ENCODE assay signal across 19 cellular contexts in the genomic region with DNA sequence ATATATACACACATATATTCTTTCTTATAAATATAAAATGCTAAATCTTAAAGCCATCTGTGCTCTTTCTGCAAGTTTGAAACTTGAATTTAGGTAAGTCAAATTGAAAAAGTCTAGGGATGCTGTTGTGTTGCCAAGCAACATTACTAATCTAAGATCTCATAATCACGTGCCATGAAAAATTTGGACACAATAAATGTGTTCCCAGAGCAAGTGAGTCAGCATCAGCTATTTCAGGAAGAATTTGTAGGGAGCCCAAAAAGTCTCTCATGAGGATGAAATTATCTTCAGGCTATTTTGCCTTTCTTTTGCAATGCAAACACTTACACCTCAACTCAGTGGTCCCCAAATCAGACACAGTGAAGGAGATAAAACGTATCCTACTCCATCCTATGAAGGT. TPM values are rescaled to one million over a fixed set of nuclear protein-coding genes. Genes with fewer than 3 reads are reported as not detected.
DNase-seq lines count a peak whose midpoint lies in the region; ATAC-seq and TF ChIP-seq lines count a peak whose summit lies in the region.
"Had no signal": no experiment of that assay in that cellular context is flagged by ENCODE, and none has a peak within 500 bp of the region (broad histone marks: within the 10 kb centered on the region; RNA-seq: fewer than 3 reads in every experiment).

No MANE protein-coding gene starts in this region.

- H3K23ac ChIP-seq in H9 (ENCODE audit: insufficient read length, low read depth, low read length): no peak overlapping the region

- H3K9me3 Mint-ChIP-seq in H9: no peaks in the 10 kb centered on the region
- H3K9me3 Mint-ChIP-seq: IgD-negative memory B cell, mesothelial cell of epicardium, WTC11 had no signal

- peaks cover 0 to 14% (median 10%) of the 10 kb centered on the region in 4 donors for H3K4me1 ChIP-seq in esophagus muscularis mucosa
- H3K4me1 ChIP-seq in H9 (ENCODE audit: insufficient read depth, low read length): no peaks in the 10 kb centered on the region
- H3K4me1 ChIP-seq: colonic mucosa, transverse colon had no signal

- H2BK15ac ChIP-seq in H9 (ENCODE audit: low read depth, low read length): no peak overlapping the region

- no peak overlapping the region for H3K9ac ChIP-seq in H9 (ENCODE audit: extremely low read depth, insufficient read length, low read length)

- no peak overlapping the region for H4K5ac ChIP-seq in H9 (ENCODE audit: insufficient read length, low read depth, low read length)

- no peak overlapping the region for H3T11ph ChIP-seq in H9 (ENCODE audit: low read length)

- no peak overlapping the region for H3K56ac ChIP-seq in H9 (ENCODE audit: insufficient read length, low read depth, low read length)

- H3K4me2 ChIP-seq in H9 (ENCODE audit: insufficient read depth, insufficient read length, low read length): no peak overlapping the region

- H3K27me3 Mint-ChIP-seq in H9 (ENCODE audit: low read depth): no peaks in the 10 kb centered on the region

- ATAC-seq in omental fat pad (ENCODE audit: low FRiP score) (peak; percentile 44), HG03442 (IDR thresholded peaks at IDR 0.05; ENCODE audit: unreplicated experiment) (no peak), HG02623 (IDR thresholded peaks at IDR 0.05; ENCODE audit: unreplicated experiment) (no peak)
- ATAC-seq: pancreas, WTC11 had no signal

- no peak overlapping the region for H2BK12ac ChIP-seq in H9 (ENCODE audit: insufficient read length, low read depth, low read length)

- no peaks in the 10 kb centered on the region for H4K20me1 ChIP-seq in H9 (ENCODE audit: control insufficient read depth, insufficient read depth, insufficient read length)

- DNase-seq in AG10803 (ENCODE audit: low read depth) (peak; percentile 87), NCI-H226 (peak; percentile 9), esophagus muscularis mucosa (ENCODE audit: extremely low spot score) (no peak), omental fat pad (ENCODE audit: low spot score) (no peak), H9 (no peak), SK-N-DZ (ENCODE audit: low spot score) (no peak)
- DNase-seq: activated naive CD4-positive, alpha-beta T cell; C1 segment of cervical spinal cord; colonic mucosa; DND-41; NCI-H1417 treated with DMSO at 0.1 percent for 48 hours; OCI-M1; pancreas; transverse colon had no signal

- peak overlapping the region in 3 of 4 donors; percentile 23 to 47 (median 44) for H3K27ac ChIP-seq in esophagus muscularis mucosa (replicated peaks in 1 of 4)
- H3K27ac ChIP-seq in H9 (ENCODE audit: insufficient read length, low read depth, low read length): no peak overlapping the region
- H3K27ac ChIP-seq: colonic mucosa, pancreas, transverse colon had no signal

- H3K79me1 ChIP-seq in H9 (ENCODE audit: insufficient read depth, low read depth, low read length, poor library complexity, severe bottlenecking): no peaks in the 10 kb centered on the region

- H3K9me3 ChIP-seq in esophagus muscularis mucosa: no peaks in the 10 kb centered on the region
- H3K9me3 ChIP-seq in H9 (ENCODE audit: control insufficient read depth, low read depth, low read length): no peaks in the 10 kb centered on the region
- H3K9me3 ChIP-seq: colonic mucosa, pancreas, transverse colon had no signal

- peaks cover 3% of the 10 kb centered on the region in 2 experiments; a peak in 3 of 4 replicates for H3K4me1 Mint-ChIP-seq in H9

- 43% methylated on average over 2 of the region's 2 CpGs for WGBS in esophagus muscularis mucosa
- WGBS in H9 (ENCODE audit: extremely low coverage, insufficient read length, low lambda C conversion rate): no CpG with 5 or more reads among the region's 2 CpGs

- no peaks in the 10 kb centered on the region for H3K36me3 ChIP-seq in esophagus muscularis mucosa
- H3K36me3 ChIP-seq: colonic mucosa, pancreas, transverse colon had no signal

- no peak overlapping the region for H2AK5ac ChIP-seq in H9 (ENCODE audit: insufficient read length, low read length)

- no peak overlapping the region for H2BK5ac ChIP-seq in H9 (ENCODE audit: insufficient read length, low read length)

- intact Hi-C loops in esophagus muscularis mucosa (cut with DNase I): no loop called here

- H3K4me3 ChIP-seq in AG10803 (ENCODE audit: low read length) (no peak overlapping the region), esophagus muscularis mucosa (no peak overlapping the region)
- H3K4me3 ChIP-seq: colonic mucosa, pancreas, transverse colon had no signal

- no peak overlapping the region for H2AFZ ChIP-seq in H9 (ENCODE audit: low read length)

- H2BK120ac ChIP-seq in H9 (ENCODE audit: low read depth, low read length, poor library complexity, severe bottlenecking): no peak overlapping the region

- no peak overlapping the region for H3K4me3 Mint-ChIP-seq in H9
- H3K4me3 Mint-ChIP-seq: IgD-negative memory B cell, mesothelial cell of epicardium, WTC11 had no signal

- no peak overlapping the region for H4K91ac ChIP-seq in H9 (ENCODE audit: insufficient read length, low read depth, low read length)

- no peak overlapping the region for H3K18ac ChIP-seq in H9 (ENCODE audit: insufficient read length, low read depth, low read length)

- no peak overlapping the region for H3K27ac Mint-ChIP-seq in H9
- H3K27ac Mint-ChIP-seq: IgD-negative memory B cell, mesothelial cell of epicardium, WTC11 had no signal

- H3K23me2 ChIP-seq in H9 (ENCODE audit: insufficient read length, low read depth, low read length, poor library complexity, severe bottlenecking): no peaks in the 10 kb centered on the region

- no peak overlapping the region for H4K8ac ChIP-seq in H9 (replicated peaks; ENCODE audit: insufficient read length, low read depth, low read length)

- no peak for TF ChIP-seq EP300 in esophagus muscularis mucosa (IDR thresholded peaks at IDR 0.05)

- H3K79me2 ChIP-seq in H9 (ENCODE audit: insufficient read depth, low read length): no peaks in the 10 kb centered on the region

- H3K14ac ChIP-seq in H9 (ENCODE audit: insufficient read depth, low read length): no peak overlapping the region

- no peak overlapping the region for H2BK20ac ChIP-seq in H9 (ENCODE audit: low read depth, low read length, poor library complexity, severe bottlenecking)

- no peaks in the 10 kb centered on the region for H3K36me3 Mint-ChIP-seq in H9 (ENCODE audit: insufficient read depth in 1 of 3, low read depth in 3 of 3)
- H3K36me3 Mint-ChIP-seq: IgD-negative memory B cell, mesothelial cell of epicardium, WTC11 had no signal

- no peak for TF ChIP-seq POLR2A in esophagus muscularis mucosa (IDR thresholded peaks at IDR 0.05; ENCODE audit: low read depth)

- TF ChIP-seq CTCF in AG10803 (conservative IDR thresholded peaks at IDR 0.05; ENCODE audit: low read length) (no peak), esophagus muscularis mucosa (IDR thresholded peaks at IDR 0.05) (no peak), omental fat pad (IDR thresholded peaks at IDR 0.05) (no peak), H9 (conservative IDR thresholded peaks at IDR 0.05) (no peak)

- H3K27me3 ChIP-seq in esophagus muscularis mucosa: no peaks in the 10 kb centered on the region
- no peaks in the 10 kb centered on the region for H3K27me3 ChIP-seq in H9 (ENCODE audit: insufficient read depth, low read length)
- H3K27me3 ChIP-seq: colonic mucosa, pancreas, transverse colon had no signal

- H3K4ac ChIP-seq in H9 (ENCODE audit: low read depth, low read length): no peak overlapping the region

RNA-seq across cellular contexts. Expression of gene ALDH1A1, which starts 58.5 kb away (rescaled TPM):
- 10 to 100 TPM; 66.4 to 97.5 (median 82.3) TPM for total RNA-seq in esophagus muscularis mucosa
- total RNA-seq in omental fat pad: 100 to 1,000 TPM; 119 to 151 (median 138) TPM
- total RNA-seq in H9 (2021): 0.68 and 1.1 TPM in 2 replicates
- polyA plus RNA-seq in SK-N-DZ (2014; cell fraction: cytosol; rRNA removed): 0.49 TPM in 1 of 2 replicates, not detected in the other
- polyA plus RNA-seq in SK-N-DZ (2014; cell fraction: nucleus; rRNA removed): not detected in 2 replicates

Comparison
In these comparisons a context has a peak if more than half of its experiments do, and no peak if none do; other contexts are left out.
1. DNase-seq: peak in AG10803 (single experiment) and NCI-H226 (single experiment); none in esophagus muscularis mucosa (single experiment), omental fat pad (single experiment), H9 (single experiment) and SK-N-DZ (single experiment).
2. RNA of gene ALDH1A1, which starts 58.5 kb away (total RNA-seq): 119 to 151 TPM in omental fat pad and 66.4 to 97.5 TPM in esophagus muscularis mucosa; 0.68 to 1.1 TPM in H9; every median in the first group is over 10 times any median in the second.